In the genomic region with DNA sequence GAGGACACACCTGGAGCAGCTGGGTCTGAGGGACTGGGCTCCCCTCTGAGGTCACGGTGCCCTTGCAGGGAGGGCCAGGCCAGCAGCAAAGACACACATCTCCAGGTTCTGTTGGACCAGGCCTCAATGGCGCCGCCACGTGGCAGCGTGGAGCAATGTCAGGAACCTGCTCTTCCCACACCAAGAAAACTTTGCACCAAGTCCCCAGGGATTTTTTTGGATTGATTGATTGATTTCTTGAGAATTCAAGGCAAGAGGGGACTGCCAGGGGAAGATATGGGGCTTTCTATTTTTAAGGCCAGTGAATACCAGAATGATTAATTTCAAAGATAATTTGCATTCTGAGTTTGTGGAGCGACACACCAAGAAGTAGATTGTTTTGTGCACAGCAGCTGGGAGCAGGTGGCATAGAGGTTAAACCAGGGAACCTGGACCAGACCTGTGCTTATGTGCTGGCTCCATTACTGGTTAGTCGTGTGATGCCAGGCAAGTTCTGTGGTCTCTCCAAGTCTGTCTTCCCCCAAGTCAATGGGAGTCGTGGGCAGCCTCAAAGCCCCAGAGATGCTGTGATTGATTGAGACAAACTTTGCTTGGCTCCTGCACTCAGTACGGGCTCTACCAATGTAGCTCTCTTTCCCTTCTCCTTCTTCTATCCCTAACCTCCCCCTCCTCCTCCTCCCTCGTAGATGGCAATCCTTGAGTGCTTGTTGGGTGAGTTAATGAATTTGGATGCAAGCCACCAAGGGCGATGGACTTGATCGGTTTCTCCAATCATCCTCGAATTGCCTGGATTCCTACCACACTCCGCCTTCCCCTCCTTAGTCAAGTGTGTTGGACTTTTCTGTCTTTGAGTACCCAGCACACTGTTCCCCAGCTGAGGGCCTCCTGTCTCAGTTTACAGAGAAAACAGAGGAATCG, we compare ENCODE assay signal across 8 cellular contexts.
A peak's percentile ranks its signal among the peaks of the same experiment; 100 is the strongest.
DNase-seq lines count a peak whose midpoint lies in the region; ATAC-seq, FAIRE-seq and TF ChIP-seq lines count a peak whose summit lies in the region.

No MANE protein-coding gene starts in this region.

- H3K4ac ChIP-seq in IMR-90 (ENCODE audit: low read depth, low read length) = no peak overlapping the region

- H3K4me3 ChIP-seq in IMR-90 (ENCODE audit: insufficient read depth, low read depth, low read length) (no peak overlapping the region), spleen (no peak overlapping the region), sigmoid colon (no peak overlapping the region)

- H3K27me3 ChIP-seq in IMR-90 (ENCODE audit: control insufficient read depth, insufficient read depth, low read length) (peaks cover 21% of the 10 kb centered on the region; the same call in 1 of the 2 replicates), spleen (replicated peaks in 1 of 7) (no peaks in the 10 kb centered on the region), sigmoid colon (no peaks in the 10 kb centered on the region)

- H3K4me3 Mint-ChIP-seq in activated CD8-positive, alpha-beta memory T cell treated with anti-CD3 and anti-CD28 coated beads, Interleukin-2, amount 10 ng/mL, durations not matched to agents 7 days and 5 days = no peak overlapping the region

- CTCF ChIA-PET in IMR-90 (lab: Yijun Ruan, JAX) = interaction anchor here (0.6 kb wide), 1 partner anchor 278 kb away, joined by 8 read pairs; no protein-coding TSS in a partner anchor
- CTCF ChIA-PET in activated CD8-positive, alpha-beta memory T cell treated with anti-CD3 and anti-CD28 coated beads, Interleukin-2, amount 10 ng/mL, durations not matched to agents 7 days and 5 days (lab: Charles Lee) = interaction anchor here (0.7 to 2.0 kb wide), 7 partner anchors 8 to 396 kb away, joined by 3 to 10 read pairs (median 3); partner anchors contain the start of gene FAN1

- no peak overlapping the region for H3K27ac ChIP-seq in IMR-90 (ENCODE audit: insufficient read depth, low read length)
- H3K27ac ChIP-seq in spleen = no peak overlapping the region
- H3K27ac ChIP-seq in sigmoid colon = no peak overlapping the region

- DNase-seq in ELF-1 (ENCODE audit: low read depth, low spot score) (peak; percentile 82), IMR-90 (no peak), head of caudate nucleus (peak in 24 of 42 donors; percentile 12 to 64 (median 36)), spleen (peak; percentile 89), GM19238 (ENCODE audit: insufficient read length, low spot score) (no peak), frontal cortex (ENCODE audit: low spot score in 2 of 2) (no peak), sigmoid colon (no peak)
- peak; percentile 56 for DNase-seq in activated CD8-positive, alpha-beta memory T cell treated with anti-CD3 and anti-CD28 coated beads, Interleukin-2, amount 10 ng/mL, durations not matched to agents 7 days and 5 days

- ATAC-seq in IMR-90 (ENCODE audit: low read depth) = no peak
- ATAC-seq in activated CD8-positive, alpha-beta memory T cell treated with anti-CD3 and anti-CD28 coated beads, Interleukin-2, amount 10 ng/mL, durations not matched to agents 7 days and 5 days = no peak

- H3K4me1 ChIP-seq in IMR-90 (ENCODE audit: control insufficient read depth, insufficient read depth, low read length) (no peaks in the 10 kb centered on the region), spleen (peaks cover 0 to 29% (median 6%) of the 10 kb centered on the region in 6 donors), sigmoid colon (peaks cover 0 to 8% (median 0%) of the 10 kb centered on the region in 4 donors)

- BruUV-seq in IMR-90 (replicated peaks; lab: Mats Ljungman, UMichigan) = no TSS peak

- no peak overlapping the region for H2BK20ac ChIP-seq in IMR-90 (ENCODE audit: low read depth, low read length)

- peaks cover 15% of the 10 kb centered on the region for H3K27me3 Mint-ChIP-seq in activated CD8-positive, alpha-beta memory T cell treated with anti-CD3 and anti-CD28 coated beads, Interleukin-2, amount 10 ng/mL, durations not matched to agents 7 days and 5 days

- H2AFZ ChIP-seq in IMR-90 (replicated peaks; ENCODE audit: low read length, poor library complexity) = peak overlapping the region; percentile 43

- TF ChIP-seq POLR2A in IMR-90 (IDR thresholded peaks at IDR 0.05; ENCODE audit: low read depth, low read length) (no peak), spleen (IDR thresholded peaks at IDR 0.05) (no peak), sigmoid colon (IDR thresholded peaks at IDR 0.05) (no peak)

- H3K9me3 ChIP-seq in IMR-90 (ENCODE audit: control insufficient read depth, insufficient read depth, low read length) (no peaks in the 10 kb centered on the region), spleen (no peaks in the 10 kb centered on the region), sigmoid colon (no peaks in the 10 kb centered on the region)

- TF ChIP-seq CTCF in IMR-90 (conservative IDR thresholded peaks at IDR 0.05; ENCODE audit: low read depth, low read length) (peak; percentile 43), spleen (IDR thresholded peaks at IDR 0.05 in 8 of 11, conservative IDR thresholded peaks at IDR 0.05 in 3 of 11) (peak in 9 of 11 experiments; percentile 31 to 76 (median 58)), sigmoid colon (IDR thresholded peaks at IDR 0.05) (peak in 1 of 4 experiments; percentile 36)

- peaks cover 5% of the 10 kb centered on the region for H3K4me1 Mint-ChIP-seq in activated CD8-positive, alpha-beta memory T cell treated with anti-CD3 and anti-CD28 coated beads, Interleukin-2, amount 10 ng/mL, durations not matched to agents 7 days and 5 days

- no peak overlapping the region for H3K4me2 ChIP-seq in IMR-90 (ENCODE audit: low read depth, low read length)

- 44% methylated on average over 2 of the region's 15 CpGs; no CpG with 5 or more reads in 1 of the 2 experiments for WGBS in IMR-90 (ENCODE audit: extremely low coverage in 2 of 2, insufficient read length in 1 of 2), 2 experiments
- 45 to 60% (median 50%) methylated on average over 14 to 15 of the region's 15 CpGs for WGBS in spleen, 5 donors
- 54 to 61% methylated on average over 15 of the region's 15 CpGs for WGBS in sigmoid colon, 2 donors

- H3K36me3 ChIP-seq in IMR-90 (ENCODE audit: control insufficient read depth, insufficient read depth, low read length) = no peaks in the 10 kb centered on the region
- H3K36me3 ChIP-seq in spleen = no peaks in the 10 kb centered on the region
- no peaks in the 10 kb centered on the region for H3K36me3 ChIP-seq in sigmoid colon

- dilution Hi-C loops in IMR-90 (cut with HindIII; ENCODE audit: low sequenced_read_pairs, unreplicated experiment) = no loop called here

- H3K27ac Mint-ChIP-seq in activated CD8-positive, alpha-beta memory T cell treated with anti-CD3 and anti-CD28 coated beads, Interleukin-2, amount 10 ng/mL, durations not matched to agents 7 days and 5 days = no peak overlapping the region

- no peak overlapping the region for H3K14ac ChIP-seq in IMR-90 (replicated peaks; ENCODE audit: low read depth, low read length)

- in situ Hi-C loops in IMR-90 (cut with MboI; ENCODE audit: low sequenced_read_pairs) = no loop called here

- H3K9ac ChIP-seq in IMR-90 (ENCODE audit: low read depth, low read length) = no peak overlapping the region

- H3K36me3 Mint-ChIP-seq in activated CD8-positive, alpha-beta memory T cell treated with anti-CD3 and anti-CD28 coated beads, Interleukin-2, amount 10 ng/mL, durations not matched to agents 7 days and 5 days = no peaks in the 10 kb centered on the region

- no peak overlapping the region for H3K56ac ChIP-seq in IMR-90 (ENCODE audit: extremely low read depth, insufficient read depth, low read length)

- intact Hi-C loops in IMR-90 (cut with micrococcal nuclease) = no loop called here
- intact Hi-C loops in head of caudate nucleus (cut with DNase I) = no loop called here
- intact Hi-C loops in spleen (cut with DNase I; ENCODE audit: low total_unique reads) = no loop called here
- intact Hi-C loops in sigmoid colon (cut with DNase I) = no loop called here

- H2BK120ac ChIP-seq in IMR-90 (ENCODE audit: low read depth, low read length) = no peak overlapping the region

- no peak overlapping the region for H2AK9ac ChIP-seq in IMR-90 (replicated peaks; ENCODE audit: low read depth, low read length, poor library complexity)

- H3K18ac ChIP-seq in IMR-90 (ENCODE audit: low read depth, low read length) = no peak overlapping the region

- TF ChIP-seq EP300 in sigmoid colon (IDR thresholded peaks at IDR 0.05) = no peak

- no peaks in the 10 kb centered on the region for H3K9me3 Mint-ChIP-seq in activated CD8-positive, alpha-beta memory T cell treated with anti-CD3 and anti-CD28 coated beads, Interleukin-2, amount 10 ng/mL, durations not matched to agents 7 days and 5 days (ENCODE audit: low read depth)

- no peak for FAIRE-seq in frontal cortex (lab: Jason Lieb, UNC)

- TF ChIP-seq RAD21 in IMR-90 (IDR thresholded peaks at IDR 0.05; ENCODE audit: low read length) = peak; percentile 42; the same call in 1 of the 2 replicates

- H3K79me1 ChIP-seq in IMR-90 (ENCODE audit: low read depth in 1 of 2, low read length in 2 of 2) = no peaks in the 10 kb centered on the region

- H3K9me1 ChIP-seq in IMR-90 (ENCODE audit: insufficient read depth, low read length) = no peaks in the 10 kb centered on the region

- no peak overlapping the region for H4K8ac ChIP-seq in IMR-90 (ENCODE audit: low read depth in 2 of 2, low read length in 2 of 2)

- H4K91ac ChIP-seq in IMR-90 (ENCODE audit: insufficient read depth, low read depth, low read length) = no peak overlapping the region

- H2BK5ac ChIP-seq in IMR-90 (ENCODE audit: low read depth, low read length, poor library complexity, severe bottlenecking) = no peak overlapping the region

- H2AK5ac ChIP-seq in IMR-90 (ENCODE audit: low read depth, low read length) = no peak overlapping the region

- H4K20me1 ChIP-seq in IMR-90 (ENCODE audit: insufficient read depth, low read length) = no peaks in the 10 kb centered on the region

- H4K5ac ChIP-seq in IMR-90 (ENCODE audit: low read depth, low read length) = no peak overlapping the region

- H2BK15ac ChIP-seq in IMR-90 (ENCODE audit: low read depth, low read length) = no peak overlapping the region

- POLR2A ChIA-PET in IMR-90 (lab: Charles Lee; ENCODE audit: unreplicated experiment) = no interaction called here

- H3K23ac ChIP-seq in IMR-90 (ENCODE audit: low read depth, low read length) = no peak overlapping the region

TF ChIP-seq in IMR-90, 13 proteins besides CTCF, POLR2A, EP300 and RAD21:
- TF ChIP-seq MXI1 (IDR thresholded peaks at IDR 0.05; ENCODE audit: borderline replicate concordance, low read depth, low read length) (no peak), SMC3 (IDR thresholded peaks at IDR 0.05; ENCODE audit: low read depth, low read length) (peak; percentile 39), FOS (IDR thresholded peaks at IDR 0.05; ENCODE audit: low read depth, low read length) (no peak), CHD1 (IDR thresholded peaks at IDR 0.05; ENCODE audit: low read depth, low read length) (no peak)
TF ChIP-seq in IMR-90: peak in this region for 1.

Comparison
In these comparisons a context has a peak if more than half of its experiments do, and no peak if none do; other contexts are left out.
1. DNase-seq: peak in ELF-1 (single experiment), activated CD8-positive, alpha-beta memory T cell treated with anti-CD3 and anti-CD28 coated beads, Interleukin-2, amount 10 ng/mL, durations not matched to agents 7 days and 5 days (single experiment), head of caudate nucleus (24 of 42) and spleen (single experiment); none in IMR-90 (single experiment), GM19238 (single experiment), frontal cortex (0 of 2) and sigmoid colon (single experiment).